In the genomic region with DNA sequence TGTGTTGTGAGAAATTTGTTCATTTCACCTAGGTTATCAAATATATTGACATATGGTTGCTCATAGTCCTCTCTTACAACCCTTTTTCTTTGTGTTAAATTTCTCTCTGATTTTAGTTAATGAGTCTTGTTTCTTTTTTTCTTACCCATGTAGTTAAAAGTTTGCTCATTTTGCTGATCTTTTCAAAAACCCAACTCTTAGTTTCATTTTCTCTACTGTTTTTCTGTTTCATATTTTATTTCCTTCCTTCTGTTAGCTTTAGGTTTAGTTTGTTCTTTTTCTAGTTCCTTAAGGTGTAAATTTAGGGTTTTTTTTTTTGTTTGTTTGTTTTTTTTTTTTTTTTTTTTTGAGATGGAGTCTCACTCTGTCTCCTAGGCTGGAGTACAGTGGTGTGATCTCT, we compare ENCODE assay signal across 2 cellular contexts.
A peak's percentile ranks its signal among the peaks of the same experiment; 100 is the strongest.
TF ChIP-seq lines count a peak whose summit lies in the region.

No MANE protein-coding gene starts in this region.

TF ChIP-seq in HepG2, 621 proteins besides CTCF, POLR2A, EP300 and RAD21:
- no peak for TF ChIP-seq BATF2 (CRISPR knock-in tag; IDR thresholded peaks at IDR 0.05)
- TF ChIP-seq MAFK (conservative IDR thresholded peaks at IDR 0.05 in 1 of 2, IDR thresholded peaks at IDR 0.05 in 1 of 2; ENCODE audit: low read length in 2 of 2): peak in 1 of 2 experiments; percentile 51; a peak in 3 of 4 replicates
- peak; percentile 39; the same call in 1 of the 2 replicates for TF ChIP-seq MAFF (IDR thresholded peaks at IDR 0.05; ENCODE audit: low read depth, low read length)

TF ChIP-seq in K562, 482 proteins besides CTCF, POLR2A, EP300 and RAD21:
- peak; percentile 71 for TF ChIP-seq ZNF316 (IDR thresholded peaks at IDR 0.05)
- TF ChIP-seq C11orf30 (IDR thresholded peaks at IDR 0.05; ENCODE audit: low read depth): peak; percentile 36; the same call in 1 of the 2 replicates
- no peak for TF ChIP-seq SPI1 (IDR thresholded peaks at IDR 0.05; ENCODE audit: borderline replicate concordance, low read depth, low read length)
- TF ChIP-seq, protein P1, sequence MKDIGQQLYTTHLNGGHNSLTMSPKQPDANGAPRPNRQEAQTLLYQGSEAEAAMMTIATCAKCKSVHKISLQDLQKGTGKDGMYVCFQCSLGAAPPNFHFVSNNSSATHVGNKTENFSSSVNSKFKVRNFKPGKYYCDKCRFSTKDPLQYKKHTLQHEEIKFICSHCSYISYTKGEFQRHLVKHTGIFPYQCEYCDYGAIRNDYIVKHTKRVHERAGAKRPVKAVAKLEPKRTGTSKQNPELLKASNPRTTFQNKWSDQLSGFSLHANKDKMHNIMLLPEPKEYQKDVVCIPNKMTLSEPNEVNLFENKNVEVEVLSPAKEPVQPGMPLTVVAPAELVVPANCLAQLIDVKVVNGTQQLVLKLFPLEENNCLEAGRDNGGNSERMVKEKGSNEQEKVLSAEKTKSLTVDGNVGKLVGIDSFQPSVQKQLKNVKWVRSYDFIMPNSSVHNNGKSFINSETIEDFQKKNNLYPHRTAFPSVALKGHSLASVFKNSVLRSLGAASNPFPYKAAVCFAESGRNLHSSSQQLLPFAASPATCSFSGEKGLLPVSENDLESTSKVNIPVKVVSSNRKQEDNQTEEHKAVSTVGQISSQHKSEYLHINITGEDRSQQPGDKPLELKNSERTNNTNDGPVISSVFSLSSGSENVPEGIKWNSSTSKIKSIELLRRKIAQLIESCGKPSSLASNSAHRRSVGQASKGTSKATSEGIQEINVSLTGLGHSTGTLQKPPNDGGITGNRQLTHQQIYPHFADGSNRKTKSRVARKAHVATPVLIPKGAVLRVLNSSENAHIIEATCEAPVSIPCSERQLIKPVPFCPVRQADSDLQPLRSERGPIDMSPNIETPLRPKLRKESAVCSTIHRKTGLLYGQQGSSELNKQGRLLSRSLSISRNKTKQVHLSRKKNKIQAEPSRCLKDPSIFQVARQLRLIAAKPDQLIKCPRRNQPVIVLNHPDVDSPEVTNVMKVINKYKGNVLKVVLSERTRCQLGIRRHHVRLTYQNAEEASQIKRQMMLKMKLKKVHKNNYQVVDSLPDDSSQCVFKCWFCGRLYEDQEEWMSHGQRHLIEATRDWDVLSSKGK (CRISPR knock-in tag; IDR thresholded peaks at IDR 0.05): no peak
TF ChIP-seq in K562: peak in this region for 2.
